In genomic region chr6:43012364-43012763, GRCh38 we compare ENCODE assay signal across 8 cellular contexts. TPM values are rescaled to one million over a fixed set of nuclear protein-coding genes. Genes with fewer than 3 reads are reported as not detected.
DNase-seq lines count a peak whose midpoint lies in the region; ATAC-seq, FAIRE-seq and TF ChIP-seq lines count a peak whose summit lies in the region.

No MANE protein-coding gene starts in this region.

- no peak overlapping the region for H2AFZ ChIP-seq in K562 (ENCODE audit: low read depth, low read length)

- POLR2A ChIA-PET in K562 (lab: Yijun Ruan, JAX) = interaction anchor here (0.6 to 3.9 kb wide), 11 partner anchors 10 to 160 kb away, joined by 3 to 23 read pairs (median 4); partner anchors contain the start of genes CNPY3 and PPP2R5D

- H3K4me3 Mint-ChIP-seq in IgD-negative memory B cell = peak overlapping the region; percentile 55 to 87 (median 84)

- H3K27ac ChIP-seq in BLaER1 (peak overlapping the region; percentile 71; the same call in 1 of the 2 replicates), K562 (ENCODE audit: extremely low read depth, low read depth, low read length) (no peak overlapping the region), muscle layer of colon (ENCODE audit: low read depth, low read length) (no peak overlapping the region)

- intact Hi-C loops in K562 (cut with micrococcal nuclease) = no loop called here

- ATAC-seq in K562 (no peak), GM21737 (IDR thresholded peaks at IDR 0.05; ENCODE audit: unreplicated experiment) (no peak), HG02763 (IDR thresholded peaks at IDR 0.05; ENCODE audit: unreplicated experiment) (no peak)

- H3K4me2 ChIP-seq in BLaER1 (peak overlapping the region; percentile 97), K562 (ENCODE audit: insufficient read depth, low read length) (peak overlapping the region; percentile 96)

- DNase-seq in K562 (ENCODE audit: extremely low read depth in 1 of 4, low spot score in 3 of 4) (no peak), NCI-H2029 (lab: John Stamatoyannopoulos, UW) (no peak)
- no peak for DNase-seq in effector CD8-positive, alpha-beta T cell (lab: John Stamatoyannopoulos, UW)

- peaks cover 49% of the 10 kb centered on the region for H3K79me2 ChIP-seq in K562 (ENCODE audit: control insufficient read depth, insufficient read depth, low read length)

- no peak for FAIRE-seq in K562 (lab: Jason Lieb, UNC)

- in situ Hi-C loops in K562 (cut with MboI) = no loop called here

- H3K4me1 ChIP-seq in BLaER1 (peaks cover 45% of the 10 kb centered on the region), K562 (replicated peaks in 1 of 2; ENCODE audit: control insufficient read depth in 2 of 2, insufficient read depth in 2 of 2, low read length in 2 of 2) (peaks cover 29 to 32% of the 10 kb centered on the region in 2 experiments; a peak in 4 of 5 replicates), muscle layer of colon (ENCODE audit: insufficient read depth, low read length) (peaks cover 39% of the 10 kb centered on the region)

- H4K20me1 ChIP-seq in BLaER1 (peaks cover 56% of the 10 kb centered on the region), K562 (replicated peaks; ENCODE audit: control insufficient read depth, insufficient read depth, low read length) (peaks cover 4% of the 10 kb centered on the region; the same call in 1 of the 2 replicates)

- H3K4me3 ChIP-seq in BLaER1 (peak overlapping the region; percentile 84), K562 (peak overlapping the region; percentile 79), muscle layer of colon (ENCODE audit: low read depth in 1 of 2, low read length in 2 of 2) (no peak overlapping the region)

- no peaks in the 10 kb centered on the region for H3K27me3 ChIP-seq in BLaER1
- H3K27me3 ChIP-seq in K562 (ENCODE audit: control insufficient read depth in 2 of 2, insufficient read depth in 2 of 2, low read length in 2 of 2) = no peaks in the 10 kb centered on the region
- H3K27me3 ChIP-seq in muscle layer of colon (ENCODE audit: control insufficient read depth in 1 of 2, insufficient read depth in 2 of 2, low read length in 2 of 2) = no peaks in the 10 kb centered on the region

- TF ChIP-seq EP300 in K562 (IDR thresholded peaks at IDR 0.05; ENCODE audit: low read length) = no peak

- H3K36me3 ChIP-seq in BLaER1 (peaks cover 60% of the 10 kb centered on the region), K562 (ENCODE audit: control insufficient read depth, insufficient read depth, low read length) (peaks cover 71% of the 10 kb centered on the region), muscle layer of colon (ENCODE audit: insufficient read depth, low read length) (peaks cover 48% of the 10 kb centered on the region)

- H3K9me3 ChIP-seq in BLaER1 (no peaks in the 10 kb centered on the region), K562 (replicated peaks; ENCODE audit: control insufficient read depth, insufficient read depth, low read depth, low read length) (no peaks in the 10 kb centered on the region), muscle layer of colon (ENCODE audit: low read length) (no peaks in the 10 kb centered on the region)

- H3K9me3 Mint-ChIP-seq in IgD-negative memory B cell = no peaks in the 10 kb centered on the region

- H3K9me1 ChIP-seq in K562 (ENCODE audit: control insufficient read depth, insufficient read depth, low read length) = no peaks in the 10 kb centered on the region

- H3K27me3 Mint-ChIP-seq in IgD-negative memory B cell = no peaks in the 10 kb centered on the region

- CTCF ChIA-PET in K562 (lab: Yijun Ruan, JAX; ENCODE audit: low intra/inter-chr PET ratio) = no interaction called here

- H3K4me1 Mint-ChIP-seq in IgD-negative memory B cell = peaks cover 24 to 47% (median 39%) of the 10 kb centered on the region in 3 donors

- TF ChIP-seq CTCF in K562 (IDR thresholded peaks at IDR 0.05 in 2 of 3, conservative IDR thresholded peaks at IDR 0.05 in 1 of 3; ENCODE audit: insufficient read depth in 2 of 3, low read depth in 1 of 3, low read length in 3 of 3) = no peak

- peaks cover 2% of the 10 kb centered on the region for H3K36me3 Mint-ChIP-seq in IgD-negative memory B cell

- peak overlapping the region in 2 of 3 donors; percentile 25 to 60 for H3K27ac Mint-ChIP-seq in IgD-negative memory B cell

- WGBS in K562 (ENCODE audit: insufficient coverage, low coverage, missing lambda C conversion rate) = 87% methylated on average over 6 of the region's 6 CpGs

- peak overlapping the region; percentile 85 for H3K9ac ChIP-seq in BLaER1
- peak overlapping the region; percentile 66 to 76; a peak in 3 of 4 replicates for H3K9ac ChIP-seq in K562 (ENCODE audit: insufficient read depth in 1 of 2, low read depth in 2 of 2, low read length in 2 of 2)
- peak overlapping the region; percentile 72 for H3K9ac ChIP-seq in muscle layer of colon (ENCODE audit: low read length)

- TF ChIP-seq POLR2A in K562 (conservative IDR thresholded peaks at IDR 0.05) = no peak

- no TSS peak for BruUV-seq in K562 (replicated peaks; lab: Mats Ljungman, UMichigan)

- no peak for TF ChIP-seq RAD21 in K562 (CRISPR knock-in tag; conservative IDR thresholded peaks at IDR 0.05 in 1 of 2, IDR thresholded peaks at IDR 0.05 in 1 of 2)

RNA-seq across cellular contexts. Expression of gene MEA1, which starts 1.4 kb away (rescaled TPM):
- polyA plus RNA-seq in IgD-negative memory B cell (76.3 TPM), K562 (2011; rRNA removed) (119 and 138 TPM in 2 replicates), K562 (2014; fragmentation: Illumina TruSeq; extraction: Trizol) (156 and 199 TPM in 2 replicates), K562 (2014; fragmentation: Nextera tagmentation; extraction: Ambion mirVana) (100 to 1,000 TPM; 152 to 210 TPM), K562 (2014; rRNA removed) (141 and 143 TPM in 2 replicates)
- 15.3 and 36.8 TPM in 2 replicates for total RNA-seq in K562 (2011; cell fraction: chromatin; rRNA removed; ENCODE audit: low replicate concordance)
- total RNA-seq in K562 (2011; cell fraction: nucleolus; rRNA removed) = 27.6 and 32.5 TPM in 2 replicates
- total RNA-seq in K562 (2011; cell fraction: nucleoplasm; rRNA removed) = 30.6 and 41.0 TPM in 2 replicates
- total RNA-seq in K562 (2014; rRNA removed) (120 and 154 TPM in 2 replicates), K562 (2014; rRNA removed; fragmentation: Illumina TruSeq; extraction: Trizol) (126 and 153 TPM in 2 replicates), K562 (2015; rRNA removed; fragmentation: Illumina TruSeq; extraction: Trizol) (201 and 209 TPM in 2 replicates), K562 (2021) (86.8 and 91.5 TPM in 2 replicates)
- polyA plus RNA-seq in K562 (2011; cell fraction: cytosol; rRNA removed) = 111 and 124 TPM in 2 replicates
- 44.3 and 46.6 TPM in 2 replicates for polyA plus RNA-seq in K562 (2011; cell fraction: nucleus; rRNA removed)
- polyA plus RNA-seq in K562 (2012) = 119 and 152 TPM in 2 replicates
- polyA minus RNA-seq in K562 (2011; rRNA and poly(A)+ RNA removed) = 75.7 and 85.3 TPM in 2 replicates
- polyA minus RNA-seq in K562 (2011; cell fraction: cytosol; rRNA and poly(A)+ RNA removed) = 24.2 and 36.6 TPM in 2 replicates
- polyA minus RNA-seq in K562 (2011; cell fraction: nucleus; rRNA and poly(A)+ RNA removed) = 12.1 and 21.3 TPM in 2 replicates

RNA-seq across cellular contexts. Expression of gene KLHDC3, which starts 1.7 kb away (rescaled TPM):
- polyA plus RNA-seq in IgD-negative memory B cell (60.3 TPM), K562 (2011; rRNA removed) (118 and 135 TPM in 2 replicates), K562 (2014; fragmentation: Illumina TruSeq; extraction: Trizol) (159 and 168 TPM in 2 replicates), K562 (2014; fragmentation: Nextera tagmentation; extraction: Ambion mirVana) (10 to 100 TPM in 1 of 2 experiments, 1 to 10 TPM in 1; 4.5 to 14.7 TPM), K562 (2014; rRNA removed) (104 and 136 TPM in 2 replicates)
- 17.4 and 46.6 TPM in 2 replicates for total RNA-seq in K562 (2011; cell fraction: chromatin; rRNA removed; ENCODE audit: low replicate concordance)
- total RNA-seq in K562 (2011; cell fraction: nucleolus; rRNA removed) = 40.4 and 42.0 TPM in 2 replicates
- 37.5 and 44.4 TPM in 2 replicates for total RNA-seq in K562 (2011; cell fraction: nucleoplasm; rRNA removed)
- total RNA-seq in K562 (2014; rRNA removed) (126 and 175 TPM in 2 replicates), K562 (2014; rRNA removed; fragmentation: Illumina TruSeq; extraction: Trizol) (90.4 and 107 TPM in 2 replicates), K562 (2015; rRNA removed; fragmentation: Illumina TruSeq; extraction: Trizol) (100 and 104 TPM in 2 replicates), K562 (2021) (167 and 171 TPM in 2 replicates)
- polyA plus RNA-seq in K562 (2011; cell fraction: cytosol; rRNA removed) = 185 and 218 TPM in 2 replicates
- 122 and 129 TPM in 2 replicates for polyA plus RNA-seq in K562 (2011; cell fraction: nucleus; rRNA removed)
- 136 and 151 TPM in 2 replicates for polyA plus RNA-seq in K562 (2012)
- polyA minus RNA-seq in K562 (2011; rRNA and poly(A)+ RNA removed) = 82.2 and 107 TPM in 2 replicates
- polyA minus RNA-seq in K562 (2011; cell fraction: cytosol; rRNA and poly(A)+ RNA removed) = 59.7 and 67.4 TPM in 2 replicates
- 17.8 and 26.3 TPM in 2 replicates for polyA minus RNA-seq in K562 (2011; cell fraction: nucleus; rRNA and poly(A)+ RNA removed)

RNA-seq across cellular contexts. Expression of gene RRP36, which starts 9.1 kb away (rescaled TPM):
- 54.8 TPM for polyA plus RNA-seq in IgD-negative memory B cell
- 51.0 and 53.5 TPM in 2 replicates for total RNA-seq in K562 (2011; cell fraction: chromatin; rRNA removed; ENCODE audit: low replicate concordance)
- 31.8 and 33.4 TPM in 2 replicates for total RNA-seq in K562 (2011; cell fraction: nucleolus; rRNA removed)
- total RNA-seq in K562 (2011; cell fraction: nucleoplasm; rRNA removed) = 45.2 and 57.8 TPM in 2 replicates
- 133 and 150 TPM in 2 replicates for total RNA-seq in K562 (2014; rRNA removed)
- total RNA-seq in K562 (2014; rRNA removed; fragmentation: Illumina TruSeq; extraction: Trizol) = 138 and 143 TPM in 2 replicates
- 143 and 144 TPM in 2 replicates for total RNA-seq in K562 (2015; rRNA removed; fragmentation: Illumina TruSeq; extraction: Trizol)
- total RNA-seq in K562 (2021) = 101 TPM in 2 replicates
- polyA plus RNA-seq in K562 (2011; rRNA removed) = 68.4 and 83.5 TPM in 2 replicates
- polyA plus RNA-seq in K562 (2011; cell fraction: cytosol; rRNA removed) = 47.5 and 48.7 TPM in 2 replicates
- polyA plus RNA-seq in K562 (2011; cell fraction: nucleus; rRNA removed) = 27.9 and 28.0 TPM in 2 replicates
- polyA plus RNA-seq in K562 (2012) = 72.2 and 89.9 TPM in 2 replicates
- 93.6 and 114 TPM in 2 replicates for polyA plus RNA-seq in K562 (2014; fragmentation: Illumina TruSeq; extraction: Trizol)
- 10 to 100 TPM; 27.6 to 31.7 TPM for polyA plus RNA-seq in K562 (2014; fragmentation: Nextera tagmentation; extraction: Ambion mirVana)
- 129 and 132 TPM in 2 replicates for polyA plus RNA-seq in K562 (2014; rRNA removed)
- polyA minus RNA-seq in K562 (2011; rRNA and poly(A)+ RNA removed) = 84.8 and 92.8 TPM in 2 replicates
- 31.9 and 35.8 TPM in 2 replicates for polyA minus RNA-seq in K562 (2011; cell fraction: cytosol; rRNA and poly(A)+ RNA removed)
- 14.8 and 22.3 TPM in 2 replicates for polyA minus RNA-seq in K562 (2011; cell fraction: nucleus; rRNA and poly(A)+ RNA removed)

RNA-seq across cellular contexts. Expression of gene PPP2R5D, which starts 28.0 kb away (rescaled TPM):
- 17.5 TPM for polyA plus RNA-seq in IgD-negative memory B cell
- 38.6 and 59.6 TPM in 2 replicates for total RNA-seq in K562 (2011; cell fraction: chromatin; rRNA removed; ENCODE audit: low replicate concordance)
- total RNA-seq in K562 (2011; cell fraction: nucleolus; rRNA removed) = 30.7 and 31.6 TPM in 2 replicates
- 27.2 and 28.7 TPM in 2 replicates for total RNA-seq in K562 (2011; cell fraction: nucleoplasm; rRNA removed)
- 45.2 and 50.5 TPM in 2 replicates for total RNA-seq in K562 (2014; rRNA removed)
- 35.3 and 36.3 TPM in 2 replicates for total RNA-seq in K562 (2014; rRNA removed; fragmentation: Illumina TruSeq; extraction: Trizol)
- 37.4 and 37.7 TPM in 2 replicates for total RNA-seq in K562 (2015; rRNA removed; fragmentation: Illumina TruSeq; extraction: Trizol)
- total RNA-seq in K562 (2021) = 45.3 and 45.5 TPM in 2 replicates
- 55.5 and 63.3 TPM in 2 replicates for polyA plus RNA-seq in K562 (2011; rRNA removed)
- polyA plus RNA-seq in K562 (2011; cell fraction: cytosol; rRNA removed) = 54.5 and 68.2 TPM in 2 replicates
- polyA plus RNA-seq in K562 (2011; cell fraction: nucleus; rRNA removed) = 67.6 and 72.7 TPM in 2 replicates
- polyA plus RNA-seq in K562 (2012) = 38.2 and 39.5 TPM in 2 replicates
- 68.8 and 96.1 TPM in 2 replicates for polyA plus RNA-seq in K562 (2014; fragmentation: Illumina TruSeq; extraction: Trizol)
- 1 to 10 TPM; 1.3 to 1.9 TPM for polyA plus RNA-seq in K562 (2014; fragmentation: Nextera tagmentation; extraction: Ambion mirVana)
- 36.6 and 38.4 TPM in 2 replicates for polyA plus RNA-seq in K562 (2014; rRNA removed)
- polyA minus RNA-seq in K562 (2011; rRNA and poly(A)+ RNA removed) = 68.3 and 79.2 TPM in 2 replicates
- 33.3 and 34.8 TPM in 2 replicates for polyA minus RNA-seq in K562 (2011; cell fraction: cytosol; rRNA and poly(A)+ RNA removed)
- polyA minus RNA-seq in K562 (2011; cell fraction: nucleus; rRNA and poly(A)+ RNA removed) = 7.9 and 13.9 TPM in 2 replicates

RNA-seq across cellular contexts. Expression of gene PEX6, which starts 33.4 kb away (rescaled TPM):
- polyA plus RNA-seq in IgD-negative memory B cell = 12.7 TPM
- 12.3 and 36.3 TPM in 2 replicates for total RNA-seq in K562 (2011; cell fraction: chromatin; rRNA removed; ENCODE audit: low replicate concordance)
- 37.1 and 40.0 TPM in 2 replicates for total RNA-seq in K562 (2011; cell fraction: nucleolus; rRNA removed)
- total RNA-seq in K562 (2011; cell fraction: nucleoplasm; rRNA removed) = 16.3 and 18.7 TPM in 2 replicates
- total RNA-seq in K562 (2014; rRNA removed) = 17.0 and 26.9 TPM in 2 replicates
- total RNA-seq in K562 (2014; rRNA removed; fragmentation: Illumina TruSeq; extraction: Trizol) = 3.4 and 5.7 TPM in 2 replicates
- total RNA-seq in K562 (2015; rRNA removed; fragmentation: Illumina TruSeq; extraction: Trizol) = 6.9 and 8.0 TPM in 2 replicates
- total RNA-seq in K562 (2021) = 20.8 and 24.3 TPM in 2 replicates
- polyA plus RNA-seq in K562 (2011; rRNA removed) = 6.4 and 10.9 TPM in 2 replicates
- 7.1 and 11.8 TPM in 2 replicates for polyA plus RNA-seq in K562 (2011; cell fraction: cytosol; rRNA removed)
- polyA plus RNA-seq in K562 (2011; cell fraction: nucleus; rRNA removed) = 39.8 and 55.5 TPM in 2 replicates
- 17.7 and 44.6 TPM in 2 replicates for polyA plus RNA-seq in K562 (2012)
- polyA plus RNA-seq in K562 (2014; fragmentation: Illumina TruSeq; extraction: Trizol) = 9.6 and 10.6 TPM in 2 replicates
- under 1 TPM; 0.17 to 0.77 TPM for polyA plus RNA-seq in K562 (2014; fragmentation: Nextera tagmentation; extraction: Ambion mirVana)
- polyA plus RNA-seq in K562 (2014; rRNA removed) = 12.3 and 14.1 TPM in 2 replicates
- polyA minus RNA-seq in K562 (2011; rRNA and poly(A)+ RNA removed) = 5.5 and 6.9 TPM in 2 replicates
- polyA minus RNA-seq in K562 (2011; cell fraction: cytosol; rRNA and poly(A)+ RNA removed) = 8.5 and 10.8 TPM in 2 replicates
- polyA minus RNA-seq in K562 (2011; cell fraction: nucleus; rRNA and poly(A)+ RNA removed) = 10.7 and 12.7 TPM in 2 replicates

Comparison
In these comparisons a context has a peak if more than half of its experiments do, and no peak if none do; other contexts are left out.
1. H3K4me3 ChIP-seq: peak in BLaER1 (single experiment) and K562 (single experiment); none in muscle layer of colon (0 of 2).
2. Peak in every context shown above with its lines, with median percentiles within 50 percentile points of each other: H3K9ac ChIP-seq.